In the genomic region with DNA sequence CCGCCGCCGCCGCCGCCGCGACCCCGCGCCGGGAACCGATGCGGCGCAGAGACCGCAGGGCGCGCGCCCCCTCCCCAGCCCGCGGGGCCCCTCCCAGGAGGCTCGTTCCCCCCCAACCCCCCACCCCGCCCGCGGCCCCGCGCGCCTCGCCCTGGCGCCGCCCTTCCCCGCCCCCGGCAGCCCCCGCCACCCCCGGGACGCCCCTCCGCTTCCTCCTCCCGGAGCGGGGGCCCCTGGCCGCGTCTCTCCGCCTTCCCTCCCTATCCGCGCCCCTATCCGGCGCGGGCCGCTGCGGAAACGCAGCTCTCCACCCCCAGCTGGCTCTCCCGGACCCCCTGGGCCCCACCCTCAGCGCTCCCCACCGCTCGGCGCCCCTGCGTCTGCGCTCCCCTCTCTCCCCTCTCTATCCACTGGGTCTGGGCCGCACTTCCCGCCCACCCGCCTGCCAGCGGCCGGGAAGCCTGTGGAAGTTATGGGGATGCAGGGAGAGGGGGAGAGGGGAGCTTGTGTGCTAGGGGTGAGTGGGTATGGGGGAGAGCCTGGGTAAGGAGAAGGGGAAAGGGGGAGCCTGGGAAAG, we compare ENCODE assay signal across 11 cellular contexts. TPM values are rescaled to one million over a fixed set of nuclear protein-coding genes. Genes with fewer than 3 reads are reported as not detected.
DNase-seq lines count a peak whose midpoint lies in the region; ATAC-seq and TF ChIP-seq lines count a peak whose summit lies in the region.
"Had no signal": no experiment of that assay in that cellular context is flagged by ENCODE, and none has a peak within 500 bp of the region (broad histone marks: within the 10 kb centered on the region; RNA-seq: fewer than 3 reads in every experiment).

A gene with protein sequence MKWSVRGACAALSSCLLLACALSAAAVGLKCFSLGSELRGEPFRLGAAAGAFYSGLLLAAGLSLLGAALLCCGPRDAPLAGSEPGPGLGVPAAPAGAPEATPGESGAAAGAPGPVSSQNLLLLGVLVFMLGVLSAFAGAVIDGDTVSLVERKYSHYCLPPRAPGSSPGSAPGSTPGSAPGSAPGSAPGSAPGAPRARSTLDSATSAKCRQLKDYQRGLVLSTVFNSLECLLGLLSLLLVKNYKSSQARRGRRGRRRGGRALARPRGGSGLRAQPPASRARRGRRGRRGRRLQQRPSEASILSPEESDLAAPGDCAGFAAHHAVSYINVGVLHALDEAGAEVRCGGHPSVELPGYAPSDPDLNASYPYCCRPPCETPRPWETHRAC (minus strand): TSS at position 51 of the 577 bp plus-strand sequence. CDS start 233 bp downstream, outside the sequence.

- DNase-seq in right cardiac atrium (no peak), right atrium auricular region (ENCODE audit: low spot score) (no peak), NCI-H82 (lab: John Stamatoyannopoulos, UW) (no peak)
- no peak for DNase-seq in activated CD8-positive, alpha-beta T cell treated with anti-CD3 and anti-CD28 coated beads, Interleukin-2, amount 10 ng/mL, durations not matched to agents 7 days and 5 days
- DNase-seq in stimulated activated CD4-positive, alpha-beta T cell treated with anti-CD3 and anti-CD28 coated beads, Interleukin-15, amount 100 ng/mL, for 24 hours, result no peak

- H3K27me3 Mint-ChIP-seq in activated CD8-positive, alpha-beta T cell treated with anti-CD3 and anti-CD28 coated beads, Interleukin-2, amount 10 ng/mL, durations not matched to agents 7 days and 5 days (ENCODE audit: low read depth), result peaks cover 57% of the 10 kb centered on the region

- TF ChIP-seq CTCF in right atrium auricular region (IDR thresholded peaks at IDR 0.05), result no peak

- ATAC-seq in right cardiac atrium, result no peak
- ATAC-seq in activated CD8-positive, alpha-beta T cell treated with anti-CD3 and anti-CD28 coated beads, Interleukin-2, amount 10 ng/mL, durations not matched to agents 7 days and 5 days, result no peak
- ATAC-seq in GM18519 (IDR thresholded peaks at IDR 0.05; ENCODE audit: low FRiP score, unreplicated experiment), result no peak

- peaks cover 12% of the 10 kb centered on the region for H3K4me1 Mint-ChIP-seq in activated CD8-positive, alpha-beta T cell treated with anti-CD3 and anti-CD28 coated beads, Interleukin-2, amount 10 ng/mL, durations not matched to agents 7 days and 5 days (ENCODE audit: low read depth)

- peak within 1 kb of the TSS; percentile 67 for H3K27ac Mint-ChIP-seq in activated CD8-positive, alpha-beta T cell treated with anti-CD3 and anti-CD28 coated beads, Interleukin-2, amount 10 ng/mL, durations not matched to agents 7 days and 5 days

- POLR2A ChIA-PET in activated CD8-positive, alpha-beta T cell treated with anti-CD3 and anti-CD28 coated beads, Interleukin-2, amount 10 ng/mL, durations not matched to agents 7 days and 5 days (lab: Charles Lee), result no interaction called here

- CTCF ChIA-PET in activated CD8-positive, alpha-beta T cell treated with anti-CD3 and anti-CD28 coated beads, Interleukin-2, amount 10 ng/mL, durations not matched to agents 7 days and 5 days (lab: Charles Lee), result no interaction called here

- intact Hi-C loops in right cardiac atrium (cut with DNase I), result no loop called here

- H3K27me3 ChIP-seq in right cardiac atrium (ENCODE audit: control insufficient read depth, insufficient read depth) (no peaks in the 10 kb centered on the region), right atrium auricular region (peaks cover 10 to 41% of the 10 kb centered on the region in 2 donors), thymus (ENCODE audit: control insufficient read depth, insufficient read depth) (peaks cover 66% of the 10 kb centered on the region)

- no peaks in the 10 kb centered on the region for H3K9me3 ChIP-seq in right cardiac atrium (ENCODE audit: control insufficient read depth, low read length)
- H3K9me3 ChIP-seq in right atrium auricular region, result no peaks in the 10 kb centered on the region
- H3K9me3 ChIP-seq in iPS-18c (ENCODE audit: control insufficient read depth, insufficient read depth, low read length), result peaks cover 2% of the 10 kb centered on the region
- H3K9me3 ChIP-seq in thymus (ENCODE audit: control insufficient read depth), result no peaks in the 10 kb centered on the region
- H3K9me3 ChIP-seq: neutrophil had no signal

- H3K36me3 ChIP-seq in right atrium auricular region, result no peaks in the 10 kb centered on the region
- H3K36me3 ChIP-seq in thymus (ENCODE audit: control insufficient read depth, insufficient read depth), result no peaks in the 10 kb centered on the region
- H3K36me3 ChIP-seq: neutrophil had no signal

- H3K4me3 ChIP-seq in right cardiac atrium (ENCODE audit: low read length) (peak within 1 kb of the TSS; percentile 32), right atrium auricular region (peak within 1 kb of the TSS in 1 of 2 donors; percentile 15), iPS-18c (ENCODE audit: insufficient read depth, low read depth, low read length) (peak within 1 kb of the TSS; percentile 52), thymus (ENCODE audit: low read length) (peak within 1 kb of the TSS; percentile 15)

- no peaks in the 10 kb centered on the region for H3K9me3 Mint-ChIP-seq in activated CD8-positive, alpha-beta T cell treated with anti-CD3 and anti-CD28 coated beads, Interleukin-2, amount 10 ng/mL, durations not matched to agents 7 days and 5 days (ENCODE audit: insufficient read depth)

- H3K4me1 ChIP-seq in right cardiac atrium (ENCODE audit: control insufficient read depth, insufficient read depth, low read length) (peaks cover 2% of the 10 kb centered on the region), right atrium auricular region (peaks cover 0 to 18% of the 10 kb centered on the region in 2 donors), thymus (ENCODE audit: control insufficient read depth, insufficient read depth, low read length) (no peaks in the 10 kb centered on the region)

- WGBS in right cardiac atrium, result under 1% methylated on average over 58 of the region's 60 CpGs
- under 1% methylated on average over 60 of the region's 60 CpGs for WGBS in thymus

- H3K27ac ChIP-seq in right cardiac atrium (ENCODE audit: low read length), result no peak within 1 kb of the TSS
- no peak within 1 kb of the TSS for H3K27ac ChIP-seq in right atrium auricular region
- no peak within 1 kb of the TSS for H3K27ac ChIP-seq in thymus (ENCODE audit: low read depth)
- H3K27ac ChIP-seq: neutrophil had no signal

- H3K36me3 Mint-ChIP-seq in activated CD8-positive, alpha-beta T cell treated with anti-CD3 and anti-CD28 coated beads, Interleukin-2, amount 10 ng/mL, durations not matched to agents 7 days and 5 days (ENCODE audit: low read depth), result peaks cover 15% of the 10 kb centered on the region

- peak within 1 kb of the TSS; percentile 49 for H3K4me3 Mint-ChIP-seq in activated CD8-positive, alpha-beta T cell treated with anti-CD3 and anti-CD28 coated beads, Interleukin-2, amount 10 ng/mL, durations not matched to agents 7 days and 5 days

RNA-seq across cellular contexts. Expression of the gene that starts here (rescaled TPM):
- not detected for total RNA-seq in right cardiac atrium
- not detected for polyA plus RNA-seq in right cardiac atrium
- total RNA-seq in right atrium auricular region, result not detected
- not detected for total RNA-seq in activated CD8-positive, alpha-beta T cell treated with anti-CD3 and anti-CD28 coated beads, Interleukin-2, amount 10 ng/mL, durations not matched to agents 7 days and 5 days
- polyA plus RNA-seq in thymus, result 0.02 TPM
- total RNA-seq: Daoy, RPMI7951 had no signal
